2 cellular contexts compared by ENCODE assay signal in genomic region chr9:138037140-138037539, GRCh38.
TF ChIP-seq lines count a peak whose summit lies in the region.

No MANE protein-coding gene starts in this region.

TF ChIP-seq in SK-N-SH, 30 proteins besides CTCF, POLR2A, EP300 and RAD21 (continued from another document):
- TF ChIP-seq, protein P1, sequence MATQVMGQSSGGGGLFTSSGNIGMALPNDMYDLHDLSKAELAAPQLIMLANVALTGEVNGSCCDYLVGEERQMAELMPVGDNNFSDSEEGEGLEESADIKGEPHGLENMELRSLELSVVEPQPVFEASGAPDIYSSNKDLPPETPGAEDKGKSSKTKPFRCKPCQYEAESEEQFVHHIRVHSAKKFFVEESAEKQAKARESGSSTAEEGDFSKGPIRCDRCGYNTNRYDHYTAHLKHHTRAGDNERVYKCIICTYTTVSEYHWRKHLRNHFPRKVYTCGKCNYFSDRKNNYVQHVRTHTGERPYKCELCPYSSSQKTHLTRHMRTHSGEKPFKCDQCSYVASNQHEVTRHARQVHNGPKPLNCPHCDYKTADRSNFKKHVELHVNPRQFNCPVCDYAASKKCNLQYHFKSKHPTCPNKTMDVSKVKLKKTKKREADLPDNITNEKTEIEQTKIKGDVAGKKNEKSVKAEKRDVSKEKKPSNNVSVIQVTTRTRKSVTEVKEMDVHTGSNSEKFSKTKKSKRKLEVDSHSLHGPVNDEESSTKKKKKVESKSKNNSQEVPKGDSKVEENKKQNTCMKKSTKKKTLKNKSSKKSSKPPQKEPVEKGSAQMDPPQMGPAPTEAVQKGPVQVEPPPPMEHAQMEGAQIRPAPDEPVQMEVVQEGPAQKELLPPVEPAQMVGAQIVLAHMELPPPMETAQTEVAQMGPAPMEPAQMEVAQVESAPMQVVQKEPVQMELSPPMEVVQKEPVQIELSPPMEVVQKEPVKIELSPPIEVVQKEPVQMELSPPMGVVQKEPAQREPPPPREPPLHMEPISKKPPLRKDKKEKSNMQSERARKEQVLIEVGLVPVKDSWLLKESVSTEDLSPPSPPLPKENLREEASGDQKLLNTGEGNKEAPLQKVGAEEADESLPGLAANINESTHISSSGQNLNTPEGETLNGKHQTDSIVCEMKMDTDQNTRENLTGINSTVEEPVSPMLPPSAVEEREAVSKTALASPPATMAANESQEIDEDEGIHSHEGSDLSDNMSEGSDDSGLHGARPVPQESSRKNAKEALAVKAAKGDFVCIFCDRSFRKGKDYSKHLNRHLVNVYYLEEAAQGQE (IDR thresholded peaks at IDR 0.05; ENCODE audit: low read depth, low read length): no peak
- TF ChIP-seq POLR2AphosphoS5 (IDR thresholded peaks at IDR 0.05; ENCODE audit: low read depth, low read length) (no peak), MEF2A (IDR thresholded peaks at IDR 0.05; ENCODE audit: borderline replicate concordance, low read depth) (no peak), NFIC (IDR thresholded peaks at IDR 0.05; ENCODE audit: borderline replicate concordance) (no peak), FOSL2 (IDR thresholded peaks at IDR 0.05; ENCODE audit: borderline replicate concordance, low read depth) (no peak), GATA2 (CRISPR knock-in tag; IDR thresholded peaks at IDR 0.05) (no peak), ELF1 (IDR thresholded peaks at IDR 0.05) (no peak), TEAD4 (IDR thresholded peaks at IDR 0.05; ENCODE audit: borderline replicate concordance, insufficient read depth) (no peak), SMC3 (IDR thresholded peaks at IDR 0.05; ENCODE audit: low read depth, low read length) (no peak), TAF1 (IDR thresholded peaks at IDR 0.05; ENCODE audit: borderline replicate concordance, low read depth, low read length) (no peak), TCF12 (IDR thresholded peaks at IDR 0.05) (no peak), IRF3 (IDR thresholded peaks at IDR 0.05; ENCODE audit: low read depth, low read length) (no peak)
- TF ChIP-seq, protein P2, sequence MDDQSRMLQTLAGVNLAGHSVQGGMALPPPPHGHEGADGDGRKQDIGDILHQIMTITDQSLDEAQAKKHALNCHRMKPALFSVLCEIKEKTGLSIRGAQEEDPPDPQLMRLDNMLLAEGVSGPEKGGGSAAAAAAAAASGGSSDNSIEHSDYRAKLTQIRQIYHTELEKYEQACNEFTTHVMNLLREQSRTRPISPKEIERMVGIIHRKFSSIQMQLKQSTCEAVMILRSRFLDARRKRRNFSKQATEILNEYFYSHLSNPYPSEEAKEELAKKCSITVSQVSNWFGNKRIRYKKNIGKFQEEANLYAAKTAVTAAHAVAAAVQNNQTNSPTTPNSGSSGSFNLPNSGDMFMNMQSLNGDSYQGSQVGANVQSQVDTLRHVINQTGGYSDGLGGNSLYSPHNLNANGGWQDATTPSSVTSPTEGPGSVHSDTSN (IDR thresholded peaks at IDR 0.05): no peak
- TF ChIP-seq, protein P3, sequence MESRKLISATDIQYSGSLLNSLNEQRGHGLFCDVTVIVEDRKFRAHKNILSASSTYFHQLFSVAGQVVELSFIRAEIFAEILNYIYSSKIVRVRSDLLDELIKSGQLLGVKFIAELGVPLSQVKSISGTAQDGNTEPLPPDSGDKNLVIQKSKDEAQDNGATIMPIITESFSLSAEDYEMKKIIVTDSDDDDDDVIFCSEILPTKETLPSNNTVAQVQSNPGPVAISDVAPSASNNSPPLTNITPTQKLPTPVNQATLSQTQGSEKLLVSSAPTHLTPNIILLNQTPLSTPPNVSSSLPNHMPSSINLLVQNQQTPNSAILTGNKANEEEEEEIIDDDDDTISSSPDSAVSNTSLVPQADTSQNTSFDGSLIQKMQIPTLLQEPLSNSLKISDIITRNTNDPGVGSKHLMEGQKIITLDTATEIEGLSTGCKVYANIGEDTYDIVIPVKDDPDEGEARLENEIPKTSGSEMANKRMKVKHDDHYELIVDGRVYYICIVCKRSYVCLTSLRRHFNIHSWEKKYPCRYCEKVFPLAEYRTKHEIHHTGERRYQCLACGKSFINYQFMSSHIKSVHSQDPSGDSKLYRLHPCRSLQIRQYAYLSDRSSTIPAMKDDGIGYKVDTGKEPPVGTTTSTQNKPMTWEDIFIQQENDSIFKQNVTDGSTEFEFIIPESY (IDR thresholded peaks at IDR 0.05; ENCODE audit: borderline replicate concordance, low read depth): no peak

TF ChIP-seq in SK-N-SH treated with all-trans-retinoic acid at 6 μM for 48 hours, 23 proteins besides CTCF, POLR2A, EP300 and RAD21 (continued from another document):
- TF ChIP-seq, protein P4, sequence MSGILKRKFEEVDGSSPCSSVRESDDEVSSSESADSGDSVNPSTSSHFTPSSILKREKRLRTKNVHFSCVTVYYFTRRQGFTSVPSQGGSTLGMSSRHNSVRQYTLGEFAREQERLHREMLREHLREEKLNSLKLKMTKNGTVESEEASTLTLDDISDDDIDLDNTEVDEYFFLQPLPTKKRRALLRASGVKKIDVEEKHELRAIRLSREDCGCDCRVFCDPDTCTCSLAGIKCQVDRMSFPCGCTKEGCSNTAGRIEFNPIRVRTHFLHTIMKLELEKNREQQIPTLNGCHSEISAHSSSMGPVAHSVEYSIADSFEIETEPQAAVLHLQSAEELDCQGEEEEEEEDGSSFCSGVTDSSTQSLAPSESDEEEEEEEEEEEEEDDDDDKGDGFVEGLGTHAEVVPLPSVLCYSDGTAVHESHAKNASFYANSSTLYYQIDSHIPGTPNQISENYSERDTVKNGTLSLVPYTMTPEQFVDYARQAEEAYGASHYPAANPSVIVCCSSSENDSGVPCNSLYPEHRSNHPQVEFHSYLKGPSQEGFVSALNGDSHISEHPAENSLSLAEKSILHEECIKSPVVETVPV (CRISPR knock-in tag; IDR thresholded peaks at IDR 0.05): no peak
- TF ChIP-seq TCF4 (CRISPR knock-in tag; IDR thresholded peaks at IDR 0.05; ENCODE audit: borderline replicate concordance): no peak
- no peak for TF ChIP-seq RARB (CRISPR knock-in tag; IDR thresholded peaks at IDR 0.05)
- TF ChIP-seq ZNF8 (CRISPR knock-in tag; IDR thresholded peaks at IDR 0.05): no peak
